In the genomic region with DNA sequence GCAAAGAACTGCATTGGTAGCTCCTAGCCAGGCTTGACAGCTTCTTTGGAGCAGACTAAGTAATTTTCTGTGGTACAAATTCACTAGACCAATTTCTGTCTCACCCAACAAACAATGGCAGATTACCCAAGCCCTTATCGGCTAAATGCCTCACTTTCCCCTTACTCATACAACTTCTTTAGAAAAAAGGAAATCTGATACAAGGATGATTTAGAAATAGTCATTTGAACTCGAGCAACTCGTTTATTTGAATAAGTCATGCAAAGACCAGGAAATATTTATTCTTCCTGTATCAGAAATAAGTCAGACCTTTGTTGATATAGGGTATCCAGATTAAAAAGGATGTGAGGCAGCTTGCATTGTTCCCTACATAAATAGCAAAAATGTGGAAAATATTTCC, we compare ENCODE assay signal across 1 cellular context.
TF ChIP-seq lines count a peak whose summit lies in the region.

No MANE protein-coding gene starts in this region.

TF ChIP-seq in HepG2, 621 proteins besides CTCF, POLR2A, EP300 and RAD21 (continued from another document):
- TF ChIP-seq, protein P1, sequence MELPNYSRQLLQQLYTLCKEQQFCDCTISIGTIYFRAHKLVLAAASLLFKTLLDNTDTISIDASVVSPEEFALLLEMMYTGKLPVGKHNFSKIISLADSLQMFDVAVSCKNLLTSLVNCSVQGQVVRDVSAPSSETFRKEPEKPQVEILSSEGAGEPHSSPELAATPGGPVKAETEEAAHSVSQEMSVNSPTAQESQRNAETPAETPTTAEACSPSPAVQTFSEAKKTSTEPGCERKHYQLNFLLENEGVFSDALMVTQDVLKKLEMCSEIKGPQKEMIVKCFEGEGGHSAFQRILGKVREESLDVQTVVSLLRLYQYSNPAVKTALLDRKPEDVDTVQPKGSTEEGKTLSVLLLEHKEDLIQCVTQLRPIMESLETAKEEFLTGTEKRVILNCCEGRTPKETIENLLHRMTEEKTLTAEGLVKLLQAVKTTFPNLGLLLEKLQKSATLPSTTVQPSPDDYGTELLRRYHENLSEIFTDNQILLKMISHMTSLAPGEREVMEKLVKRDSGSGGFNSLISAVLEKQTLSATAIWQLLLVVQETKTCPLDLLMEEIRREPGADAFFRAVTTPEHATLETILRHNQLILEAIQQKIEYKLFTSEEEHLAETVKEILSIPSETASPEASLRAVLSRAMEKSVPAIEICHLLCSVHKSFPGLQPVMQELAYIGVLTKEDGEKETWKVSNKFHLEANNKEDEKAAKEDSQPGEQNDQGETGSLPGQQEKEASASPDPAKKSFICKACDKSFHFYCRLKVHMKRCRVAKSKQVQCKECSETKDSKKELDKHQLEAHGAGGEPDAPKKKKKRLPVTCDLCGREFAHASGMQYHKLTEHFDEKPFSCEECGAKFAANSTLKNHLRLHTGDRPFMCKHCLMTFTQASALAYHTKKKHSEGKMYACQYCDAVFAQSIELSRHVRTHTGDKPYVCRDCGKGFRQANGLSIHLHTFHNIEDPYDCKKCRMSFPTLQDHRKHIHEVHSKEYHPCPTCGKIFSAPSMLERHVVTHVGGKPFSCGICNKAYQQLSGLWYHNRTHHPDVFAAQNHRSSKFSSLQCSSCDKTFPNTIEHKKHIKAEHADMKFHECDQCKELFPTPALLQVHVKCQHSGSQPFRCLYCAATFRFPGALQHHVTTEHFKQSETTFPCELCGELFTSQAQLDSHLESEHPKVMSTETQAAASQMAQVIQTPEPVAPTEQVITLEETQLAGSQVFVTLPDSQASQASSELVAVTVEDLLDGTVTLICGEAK (IDR thresholded peaks at IDR 0.05): no peak
- TF ChIP-seq, protein P1 (CRISPR knock-in tag; IDR thresholded peaks at IDR 0.05): no peak
- TF ChIP-seq HCFC1 (IDR thresholded peaks at IDR 0.05; ENCODE audit: low read depth, low read length) (no peak), GATAD1 (CRISPR knock-in tag; IDR thresholded peaks at IDR 0.05) (no peak), ETV6 (CRISPR knock-in tag; conservative IDR thresholded peaks at IDR 0.05) (no peak), ZFX (CRISPR knock-in tag; IDR thresholded peaks at IDR 0.05; ENCODE audit: low read depth) (no peak), ZNF558 (CRISPR knock-in tag; IDR thresholded peaks at IDR 0.05; ENCODE audit: borderline replicate concordance) (no peak), ZNF7 (CRISPR knock-in tag; IDR thresholded peaks at IDR 0.05) (no peak), PITX1 (CRISPR knock-in tag; IDR thresholded peaks at IDR 0.05) (no peak), TBL1XR1 (IDR thresholded peaks at IDR 0.05; ENCODE audit: borderline replicate concordance, low read length, partially characterized antibody) (no peak)
- TF ChIP-seq, protein P2, sequence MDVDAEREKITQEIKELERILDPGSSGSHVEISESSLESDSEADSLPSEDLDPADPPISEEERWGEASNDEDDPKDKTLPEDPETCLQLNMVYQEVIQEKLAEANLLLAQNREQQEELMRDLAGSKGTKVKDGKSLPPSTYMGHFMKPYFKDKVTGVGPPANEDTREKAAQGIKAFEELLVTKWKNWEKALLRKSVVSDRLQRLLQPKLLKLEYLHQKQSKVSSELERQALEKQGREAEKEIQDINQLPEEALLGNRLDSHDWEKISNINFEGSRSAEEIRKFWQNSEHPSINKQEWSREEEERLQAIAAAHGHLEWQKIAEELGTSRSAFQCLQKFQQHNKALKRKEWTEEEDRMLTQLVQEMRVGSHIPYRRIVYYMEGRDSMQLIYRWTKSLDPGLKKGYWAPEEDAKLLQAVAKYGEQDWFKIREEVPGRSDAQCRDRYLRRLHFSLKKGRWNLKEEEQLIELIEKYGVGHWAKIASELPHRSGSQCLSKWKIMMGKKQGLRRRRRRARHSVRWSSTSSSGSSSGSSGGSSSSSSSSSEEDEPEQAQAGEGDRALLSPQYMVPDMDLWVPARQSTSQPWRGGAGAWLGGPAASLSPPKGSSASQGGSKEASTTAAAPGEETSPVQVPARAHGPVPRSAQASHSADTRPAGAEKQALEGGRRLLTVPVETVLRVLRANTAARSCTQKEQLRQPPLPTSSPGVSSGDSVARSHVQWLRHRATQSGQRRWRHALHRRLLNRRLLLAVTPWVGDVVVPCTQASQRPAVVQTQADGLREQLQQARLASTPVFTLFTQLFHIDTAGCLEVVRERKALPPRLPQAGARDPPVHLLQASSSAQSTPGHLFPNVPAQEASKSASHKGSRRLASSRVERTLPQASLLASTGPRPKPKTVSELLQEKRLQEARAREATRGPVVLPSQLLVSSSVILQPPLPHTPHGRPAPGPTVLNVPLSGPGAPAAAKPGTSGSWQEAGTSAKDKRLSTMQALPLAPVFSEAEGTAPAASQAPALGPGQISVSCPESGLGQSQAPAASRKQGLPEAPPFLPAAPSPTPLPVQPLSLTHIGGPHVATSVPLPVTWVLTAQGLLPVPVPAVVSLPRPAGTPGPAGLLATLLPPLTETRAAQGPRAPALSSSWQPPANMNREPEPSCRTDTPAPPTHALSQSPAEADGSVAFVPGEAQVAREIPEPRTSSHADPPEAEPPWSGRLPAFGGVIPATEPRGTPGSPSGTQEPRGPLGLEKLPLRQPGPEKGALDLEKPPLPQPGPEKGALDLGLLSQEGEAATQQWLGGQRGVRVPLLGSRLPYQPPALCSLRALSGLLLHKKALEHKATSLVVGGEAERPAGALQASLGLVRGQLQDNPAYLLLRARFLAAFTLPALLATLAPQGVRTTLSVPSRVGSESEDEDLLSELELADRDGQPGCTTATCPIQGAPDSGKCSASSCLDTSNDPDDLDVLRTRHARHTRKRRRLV (CRISPR knock-in tag; IDR thresholded peaks at IDR 0.05): no peak
- TF ChIP-seq, protein P3, sequence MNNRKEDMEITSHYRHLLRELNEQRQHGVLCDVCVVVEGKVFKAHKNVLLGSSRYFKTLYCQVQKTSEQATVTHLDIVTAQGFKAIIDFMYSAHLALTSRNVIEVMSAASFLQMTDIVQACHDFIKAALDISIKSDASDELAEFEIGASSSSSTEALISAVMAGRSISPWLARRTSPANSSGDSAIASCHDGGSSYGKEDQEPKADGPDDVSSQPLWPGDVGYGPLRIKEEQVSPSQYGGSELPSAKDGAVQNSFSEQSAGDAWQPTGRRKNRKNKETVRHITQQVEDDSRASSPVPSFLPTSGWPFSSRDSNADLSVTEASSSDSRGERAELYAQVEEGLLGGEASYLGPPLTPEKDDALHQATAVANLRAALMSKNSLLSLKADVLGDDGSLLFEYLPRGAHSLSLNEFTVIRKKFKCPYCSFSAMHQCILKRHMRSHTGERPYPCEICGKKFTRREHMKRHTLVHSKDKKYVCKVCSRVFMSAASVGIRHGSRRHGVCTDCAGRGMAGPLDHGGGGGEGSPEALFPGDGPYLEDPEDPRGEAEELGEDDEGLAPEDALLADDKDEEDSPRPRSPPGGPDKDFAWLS (CRISPR knock-in tag; IDR thresholded peaks at IDR 0.05; ENCODE audit: borderline replicate concordance): no peak
- TF ChIP-seq, protein P4, sequence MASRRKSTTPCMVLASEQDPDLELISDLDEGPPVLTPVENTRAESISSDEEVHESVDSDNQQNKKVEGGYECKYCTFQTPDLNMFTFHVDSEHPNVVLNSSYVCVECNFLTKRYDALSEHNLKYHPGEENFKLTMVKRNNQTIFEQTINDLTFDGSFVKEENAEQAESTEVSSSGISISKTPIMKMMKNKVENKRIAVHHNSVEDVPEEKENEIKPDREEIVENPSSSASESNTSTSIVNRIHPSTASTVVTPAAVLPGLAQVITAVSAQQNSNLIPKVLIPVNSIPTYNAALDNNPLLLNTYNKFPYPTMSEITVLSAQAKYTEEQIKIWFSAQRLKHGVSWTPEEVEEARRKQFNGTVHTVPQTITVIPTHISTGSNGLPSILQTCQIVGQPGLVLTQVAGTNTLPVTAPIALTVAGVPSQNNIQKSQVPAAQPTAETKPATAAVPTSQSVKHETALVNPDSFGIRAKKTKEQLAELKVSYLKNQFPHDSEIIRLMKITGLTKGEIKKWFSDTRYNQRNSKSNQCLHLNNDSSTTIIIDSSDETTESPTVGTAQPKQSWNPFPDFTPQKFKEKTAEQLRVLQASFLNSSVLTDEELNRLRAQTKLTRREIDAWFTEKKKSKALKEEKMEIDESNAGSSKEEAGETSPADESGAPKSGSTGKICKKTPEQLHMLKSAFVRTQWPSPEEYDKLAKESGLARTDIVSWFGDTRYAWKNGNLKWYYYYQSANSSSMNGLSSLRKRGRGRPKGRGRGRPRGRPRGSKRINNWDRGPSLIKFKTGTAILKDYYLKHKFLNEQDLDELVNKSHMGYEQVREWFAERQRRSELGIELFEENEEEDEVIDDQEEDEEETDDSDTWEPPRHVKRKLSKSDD (CRISPR knock-in tag; IDR thresholded peaks at IDR 0.05; ENCODE audit: low read depth): no peak
- TF ChIP-seq, protein P5, sequence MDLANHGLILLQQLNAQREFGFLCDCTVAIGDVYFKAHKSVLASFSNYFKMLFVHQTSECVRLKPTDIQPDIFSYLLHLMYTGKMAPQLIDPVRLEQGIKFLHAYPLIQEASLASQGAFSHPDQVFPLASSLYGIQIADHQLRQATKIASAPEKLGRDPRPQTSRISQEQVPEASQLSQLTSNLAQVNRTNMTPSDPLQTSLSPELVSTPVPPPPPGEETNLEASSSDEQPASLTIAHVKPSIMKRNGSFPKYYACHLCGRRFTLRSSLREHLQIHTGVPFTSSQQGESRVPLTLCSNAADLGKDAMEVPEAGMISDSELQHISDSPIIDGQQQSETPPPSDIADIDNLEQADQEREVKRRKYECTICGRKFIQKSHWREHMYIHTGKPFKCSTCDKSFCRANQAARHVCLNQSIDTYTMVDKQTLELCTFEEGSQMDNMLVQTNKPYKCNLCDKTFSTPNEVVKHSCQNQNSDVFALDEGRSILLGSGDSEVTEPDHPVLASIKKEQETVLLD (CRISPR knock-in tag; IDR thresholded peaks at IDR 0.05; ENCODE audit: low read depth): no peak
- TF ChIP-seq, protein P6, sequence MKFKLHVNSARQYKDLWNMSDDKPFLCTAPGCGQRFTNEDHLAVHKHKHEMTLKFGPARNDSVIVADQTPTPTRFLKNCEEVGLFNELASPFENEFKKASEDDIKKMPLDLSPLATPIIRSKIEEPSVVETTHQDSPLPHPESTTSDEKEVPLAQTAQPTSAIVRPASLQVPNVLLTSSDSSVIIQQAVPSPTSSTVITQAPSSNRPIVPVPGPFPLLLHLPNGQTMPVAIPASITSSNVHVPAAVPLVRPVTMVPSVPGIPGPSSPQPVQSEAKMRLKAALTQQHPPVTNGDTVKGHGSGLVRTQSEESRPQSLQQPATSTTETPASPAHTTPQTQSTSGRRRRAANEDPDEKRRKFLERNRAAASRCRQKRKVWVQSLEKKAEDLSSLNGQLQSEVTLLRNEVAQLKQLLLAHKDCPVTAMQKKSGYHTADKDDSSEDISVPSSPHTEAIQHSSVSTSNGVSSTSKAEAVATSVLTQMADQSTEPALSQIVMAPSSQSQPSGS (CRISPR knock-in tag; IDR thresholded peaks at IDR 0.05): no peak
